8 cellular contexts compared by ENCODE assay signal in genomic region chr6:2103644-2104523, GRCh38.
DNase-seq lines count a peak whose midpoint lies in the region; ATAC-seq and TF ChIP-seq lines count a peak whose summit lies in the region.

No MANE protein-coding gene starts in this region.

- H3K36me3 Mint-ChIP-seq in activated naive CD8-positive, alpha-beta T cell treated with anti-CD3 and anti-CD28 coated beads, Interleukin-2, amount 10 ng/mL, durations not matched to agents 7 days and 5 days: no peaks in the 10 kb centered on the region
- peaks cover 3% of the 10 kb centered on the region for H3K36me3 Mint-ChIP-seq in activated naive CD8-positive, alpha-beta T cell treated with anti-CD3 and anti-CD28 coated beads, Interleukin-2, amount 50 U/mL, for 24 hours (ENCODE audit: low read depth)

- peak; percentile 55 for TF ChIP-seq CTCF in retinal pigment epithelial cell (conservative IDR thresholded peaks at IDR 0.05; ENCODE audit: low read depth, low read length)

- no peak overlapping the region for H3K27ac Mint-ChIP-seq in activated naive CD8-positive, alpha-beta T cell treated with anti-CD3 and anti-CD28 coated beads, Interleukin-2, amount 10 ng/mL, durations not matched to agents 7 days and 5 days
- H3K27ac Mint-ChIP-seq in activated naive CD8-positive, alpha-beta T cell treated with anti-CD3 and anti-CD28 coated beads, Interleukin-2, amount 50 U/mL, for 24 hours: no peak overlapping the region

- DNase-seq in activated naive CD8-positive, alpha-beta T cell treated with anti-CD3 and anti-CD28 coated beads, Interleukin-2, amount 10 ng/mL, durations not matched to agents 7 days and 5 days: no peak
- no peak for DNase-seq in activated naive CD8-positive, alpha-beta T cell treated with anti-CD3 and anti-CD28 coated beads, Interleukin-2, amount 50 U/mL, for 24 hours
- DNase-seq in NCI-H1105 (lab: John Stamatoyannopoulos, UW) (peak; percentile 30), UCSD-AML1 (lab: John Stamatoyannopoulos, UW; ENCODE audit: unreplicated experiment) (peak; percentile 20), foreskin melanocyte (peak; percentile 58), retinal pigment epithelial cell (ENCODE audit: low read depth) (peak; percentile 17)
- DNase-seq in stimulated activated CD4-positive, alpha-beta T cell treated with anti-CD3 and anti-CD28 coated beads, Interleukin-4, amount 100 ng/mL, for 4 hours: no peak

- H3K4me3 Mint-ChIP-seq in activated naive CD8-positive, alpha-beta T cell treated with anti-CD3 and anti-CD28 coated beads, Interleukin-2, amount 10 ng/mL, durations not matched to agents 7 days and 5 days: no peak overlapping the region
- H3K4me3 Mint-ChIP-seq in activated naive CD8-positive, alpha-beta T cell treated with anti-CD3 and anti-CD28 coated beads, Interleukin-2, amount 50 U/mL, for 24 hours: no peak overlapping the region

- peak; percentile 63 for ATAC-seq in activated naive CD8-positive, alpha-beta T cell treated with anti-CD3 and anti-CD28 coated beads, Interleukin-2, amount 10 ng/mL, durations not matched to agents 7 days and 5 days (ENCODE audit: low read depth)
- ATAC-seq in activated naive CD8-positive, alpha-beta T cell treated with anti-CD3 and anti-CD28 coated beads, Interleukin-2, amount 50 U/mL, for 24 hours: no peak
- no peak for ATAC-seq in HG02798 (IDR thresholded peaks at IDR 0.05; ENCODE audit: poor library complexity, unreplicated experiment)

- H3K4me3 ChIP-seq in retinal pigment epithelial cell (ENCODE audit: low read length): no peak overlapping the region

- POLR2A ChIA-PET in activated naive CD8-positive, alpha-beta T cell treated with anti-CD3 and anti-CD28 coated beads, Interleukin-2, amount 10 ng/mL, durations not matched to agents 7 days and 5 days (lab: Charles Lee): no interaction called here

- H3K9me3 Mint-ChIP-seq in activated naive CD8-positive, alpha-beta T cell treated with anti-CD3 and anti-CD28 coated beads, Interleukin-2, amount 10 ng/mL, durations not matched to agents 7 days and 5 days: no peaks in the 10 kb centered on the region
- no peaks in the 10 kb centered on the region for H3K9me3 Mint-ChIP-seq in activated naive CD8-positive, alpha-beta T cell treated with anti-CD3 and anti-CD28 coated beads, Interleukin-2, amount 50 U/mL, for 24 hours

- peaks cover 1% of the 10 kb centered on the region for H3K4me1 Mint-ChIP-seq in activated naive CD8-positive, alpha-beta T cell treated with anti-CD3 and anti-CD28 coated beads, Interleukin-2, amount 10 ng/mL, durations not matched to agents 7 days and 5 days
- H3K4me1 Mint-ChIP-seq in activated naive CD8-positive, alpha-beta T cell treated with anti-CD3 and anti-CD28 coated beads, Interleukin-2, amount 50 U/mL, for 24 hours: no peaks in the 10 kb centered on the region

- no peaks in the 10 kb centered on the region for H3K27me3 Mint-ChIP-seq in activated naive CD8-positive, alpha-beta T cell treated with anti-CD3 and anti-CD28 coated beads, Interleukin-2, amount 10 ng/mL, durations not matched to agents 7 days and 5 days
- H3K27me3 Mint-ChIP-seq in activated naive CD8-positive, alpha-beta T cell treated with anti-CD3 and anti-CD28 coated beads, Interleukin-2, amount 50 U/mL, for 24 hours: no peaks in the 10 kb centered on the region

Comparison
In these comparisons a context has a peak if more than half of its experiments do, and no peak if none do; other contexts are left out.
1. DNase-seq: peak in NCI-H1105 (single experiment), UCSD-AML1 (single experiment), foreskin melanocyte (single experiment) and retinal pigment epithelial cell (single experiment); none in activated naive CD8-positive, alpha-beta T cell treated with anti-CD3 and anti-CD28 coated beads, Interleukin-2, amount 10 ng/mL, durations not matched to agents 7 days and 5 days (single experiment), activated naive CD8-positive, alpha-beta T cell treated with anti-CD3 and anti-CD28 coated beads, Interleukin-2, amount 50 U/mL, for 24 hours (single experiment) and stimulated activated CD4-positive, alpha-beta T cell treated with anti-CD3 and anti-CD28 coated beads, Interleukin-4, amount 100 ng/mL, for 4 hours (0 of 2).